Comparison of ENCODE assay signal across 1 cellular context in the genomic region with DNA sequence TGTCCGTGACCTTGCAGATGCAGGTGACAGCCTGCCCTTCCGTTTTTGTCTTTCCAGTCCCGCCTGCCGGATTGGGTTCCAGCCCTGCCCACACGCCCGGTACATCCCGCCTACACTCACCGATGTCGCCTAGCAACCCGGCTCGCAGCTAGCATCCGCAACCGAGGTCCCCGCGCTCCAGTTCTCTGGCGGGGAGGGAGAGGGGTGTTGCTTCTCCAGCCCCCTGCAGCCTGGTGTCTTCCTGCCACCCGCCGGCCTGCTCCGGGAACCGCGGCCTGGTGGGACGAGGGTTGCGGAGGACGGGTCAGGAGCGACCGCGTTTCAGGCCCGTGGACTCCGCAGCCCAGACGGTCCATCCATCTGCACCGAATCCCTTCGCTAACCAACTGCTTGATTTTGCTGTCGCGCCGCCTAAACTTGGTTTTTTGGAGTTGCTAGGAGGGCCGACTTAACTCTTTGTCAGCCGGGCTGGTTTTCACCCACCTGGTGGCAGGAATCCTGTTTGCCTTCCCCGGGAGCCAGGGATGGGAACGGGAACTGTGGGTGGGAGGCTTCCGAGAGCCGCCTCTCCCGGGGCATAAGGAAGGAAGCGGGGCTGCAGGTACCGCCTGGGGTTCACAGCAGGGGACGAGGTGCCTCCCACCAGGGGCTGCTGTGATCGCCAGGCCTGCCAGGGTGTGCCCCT.
TF ChIP-seq lines count a peak whose summit lies in the region.

No MANE protein-coding gene starts in this region.

TF ChIP-seq in K562, 482 proteins besides CTCF, POLR2A, EP300 and RAD21:
- no peak for TF ChIP-seq RFX5 (IDR thresholded peaks at IDR 0.05; ENCODE audit: low read depth, low read length)
- no peak for TF ChIP-seq SMARCC2 (IDR thresholded peaks at IDR 0.05; ENCODE audit: low read depth)
- TF ChIP-seq PHB (CRISPR knock-in tag; IDR thresholded peaks at IDR 0.05), result no peak
- peak; percentile 84 for TF ChIP-seq RFX1 (IDR thresholded peaks at IDR 0.05)
- TF ChIP-seq NR4A1 (CRISPR knock-in tag; IDR thresholded peaks at IDR 0.05), result no peak
- no peak for TF ChIP-seq NR4A1 (tag; IDR thresholded peaks at IDR 0.05)
- TF ChIP-seq TAF7 (tag; IDR thresholded peaks at IDR 0.05), result no peak
- TF ChIP-seq KDM1A (IDR thresholded peaks at IDR 0.05), result peak in 1 of 2 experiments; percentile 27; a peak in 1 of 4 replicates
- TF ChIP-seq HDGF (IDR thresholded peaks at IDR 0.05), result no peak
- peak in 1 of 2 experiments; percentile 45; a peak in 1 of 4 replicates for TF ChIP-seq TEAD1 (CRISPR knock-in tag; IDR thresholded peaks at IDR 0.05)
- TF ChIP-seq PYGO2 (tag; IDR thresholded peaks at IDR 0.05), result no peak
- no peak for TF ChIP-seq CREB3 (tag; conservative IDR thresholded peaks at IDR 0.05; ENCODE audit: low read depth)
- TF ChIP-seq RNF2 (IDR thresholded peaks at IDR 0.05), result no peak
- peak; percentile 73 for TF ChIP-seq EGR1 (conservative IDR thresholded peaks at IDR 0.05)
- TF ChIP-seq CTBP1 (IDR thresholded peaks at IDR 0.05; ENCODE audit: borderline replicate concordance), result peak; percentile 66; the same call in 1 of the 2 replicates
- no peak for TF ChIP-seq NCOR1 (IDR thresholded peaks at IDR 0.05)
- TF ChIP-seq ZNF518B (CRISPR knock-in tag; IDR thresholded peaks at IDR 0.05), result no peak
